ENCODE assay signal across 15 cellular contexts in genomic region chr15:99511529-99511864, GRCh38.
DNase-seq lines count a peak whose midpoint lies in the region; ATAC-seq and TF ChIP-seq lines count a peak whose summit lies in the region.
"Had no signal": no experiment of that assay in that cellular context is flagged by ENCODE, and none has a peak within 500 bp of the region (broad histone marks: within the 10 kb centered on the region; RNA-seq: fewer than 3 reads in every experiment).

No MANE protein-coding gene starts in this region.

- peaks cover 37% of the 10 kb centered on the region for H3K4me1 Mint-ChIP-seq in nephron
- H3K4me1 Mint-ChIP-seq: neural progenitor cell had no signal

- no peak overlapping the region for H3K4me3 ChIP-seq in AG09309 (ENCODE audit: control insufficient read depth, low read depth, low read length)
- H3K4me3 ChIP-seq: neural progenitor cell had no signal

- ATAC-seq in HG02970 (IDR thresholded peaks at IDR 0.05; ENCODE audit: low FRiP score, unreplicated experiment) (peak; percentile 3), GM21515 (IDR thresholded peaks at IDR 0.05; ENCODE audit: unreplicated experiment) (no peak)

- peak; percentile 59 for DNase-seq in AG09309 (ENCODE audit: low read depth)
- DNase-seq in LoVo (ENCODE audit: low spot score), result no peak
- no peak for DNase-seq in D341Med (ENCODE audit: low spot score)
- DNase-seq in COLO829 (ENCODE audit: low spot score), result no peak
- DNase-seq: activated CD4-positive, alpha-beta T cell treated with anti-CD3 and anti-CD28 coated beads, Interleukin-2, amount 50 U/mL, for 48 hours; activated naive CD4-positive, alpha-beta T cell treated with anti-CD3 and anti-CD28 coated beads, Interleukin-2, amount 10 ng/mL, durations not matched to agents 7 days and 5 days; BE2C; effector CD4-positive, alpha-beta T cell; OCI-M1 had no signal

- peak overlapping the region; percentile 74 to 85 (median 81) for H3K27ac Mint-ChIP-seq in nephron
- H3K27ac Mint-ChIP-seq: activated naive CD4-positive, alpha-beta T cell treated with anti-CD3 and anti-CD28 coated beads, Interleukin-2, amount 10 ng/mL, durations not matched to agents 7 days and 5 days; neural progenitor cell had no signal

- TF ChIP-seq CTCF in AG09309 (IDR thresholded peaks at IDR 0.05; ENCODE audit: control insufficient read depth, insufficient read depth, low read depth, low read length, missing control alignments) (no peak), nephron (IDR thresholded peaks at IDR 0.05; ENCODE audit: unreplicated experiment in 3 of 3) (no peak)

- H3K9me3 Mint-ChIP-seq in nephron, result peaks cover 4% of the 10 kb centered on the region
- H3K9me3 Mint-ChIP-seq: activated naive CD4-positive, alpha-beta T cell treated with anti-CD3 and anti-CD28 coated beads, Interleukin-2, amount 10 ng/mL, durations not matched to agents 7 days and 5 days; neural progenitor cell had no signal

- H3K27me3 Mint-ChIP-seq in nephron (ENCODE audit: low read depth), result peaks cover 6% of the 10 kb centered on the region

- no peaks in the 10 kb centered on the region for H3K36me3 Mint-ChIP-seq in nephron (ENCODE audit: low read depth)
- H3K36me3 Mint-ChIP-seq: activated naive CD4-positive, alpha-beta T cell treated with anti-CD3 and anti-CD28 coated beads, Interleukin-2, amount 10 ng/mL, durations not matched to agents 7 days and 5 days; neural progenitor cell had no signal

- H3K4me3 Mint-ChIP-seq in nephron, result peak overlapping the region in 1 of 3 experiments; percentile 53
- H3K4me3 Mint-ChIP-seq: activated naive CD4-positive, alpha-beta T cell treated with anti-CD3 and anti-CD28 coated beads, Interleukin-2, amount 10 ng/mL, durations not matched to agents 7 days and 5 days; neural progenitor cell had no signal

- H3K27ac ChIP-seq in cingulate gyrus (ENCODE audit: low read depth, low read length), result peak overlapping the region; percentile 23
- H3K27ac ChIP-seq: KMS-11, neural progenitor cell had no signal
